Comparison of ENCODE assay signal across 10 cellular contexts in the genomic region with DNA sequence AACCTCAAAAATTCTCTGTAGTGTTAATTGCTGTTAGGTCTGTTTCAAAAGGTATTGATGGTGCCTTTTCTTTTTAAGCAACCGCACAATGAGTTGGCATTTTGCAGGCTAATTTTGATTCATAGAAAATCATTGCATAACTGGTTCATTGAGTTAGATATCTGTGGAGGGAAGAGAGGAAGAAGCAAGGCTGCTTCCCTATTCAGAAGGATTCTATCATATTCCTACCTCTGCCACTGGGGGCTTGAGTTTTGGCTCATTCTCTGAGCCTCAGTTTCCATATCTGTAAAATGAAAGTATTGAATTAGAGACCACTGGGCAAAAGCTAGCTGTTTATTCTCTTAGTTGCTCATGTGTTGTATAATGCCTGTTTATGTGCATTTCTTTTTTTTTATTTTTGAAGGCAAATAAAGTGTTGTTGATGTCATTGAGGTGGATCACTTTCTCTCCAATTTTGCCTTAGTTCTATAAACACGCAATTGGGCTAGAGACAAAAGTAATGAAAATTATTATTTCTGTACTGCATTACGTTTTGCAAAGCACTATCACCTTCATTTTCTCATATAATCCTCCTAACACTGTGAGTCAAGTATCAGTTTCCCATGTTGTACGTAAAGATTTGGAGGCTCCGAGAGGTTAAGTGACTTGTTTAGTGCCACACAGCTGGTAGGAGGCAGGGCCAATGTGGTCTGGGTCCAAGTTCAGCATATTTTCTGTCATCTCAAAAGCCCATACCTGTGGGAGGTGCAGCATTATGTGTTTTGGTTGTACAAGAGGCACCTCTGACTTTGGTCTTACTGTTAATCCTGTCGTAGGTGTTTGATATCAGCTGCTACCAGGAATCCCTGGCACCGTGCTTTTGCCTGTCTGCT. TPM values are rescaled to one million over a fixed set of nuclear protein-coding genes. Genes with fewer than 3 reads are reported as not detected.
DNase-seq lines count a peak whose midpoint lies in the region; ATAC-seq and TF ChIP-seq lines count a peak whose summit lies in the region.
"Had no signal": no experiment of that assay in that cellular context is flagged by ENCODE, and none has a peak within 500 bp of the region (broad histone marks: within the 10 kb centered on the region; RNA-seq: fewer than 3 reads in every experiment).

No MANE protein-coding gene starts in this region.

- no peak overlapping the region for H2BK15ac ChIP-seq in IMR-90 (ENCODE audit: low read depth, low read length)

- H3K27me3 Mint-ChIP-seq in nephron (ENCODE audit: low read depth): no peaks in the 10 kb centered on the region

- H3K27ac Mint-ChIP-seq in nephron: peak overlapping the region; percentile 69 to 98 (median 95)

- no peak overlapping the region for H2BK120ac ChIP-seq in IMR-90 (ENCODE audit: low read depth, low read length)

- H3K9me3 ChIP-seq in BE2C (no peaks in the 10 kb centered on the region), IMR-90 (ENCODE audit: control insufficient read depth, insufficient read depth, low read length) (no peaks in the 10 kb centered on the region), adrenal gland (replicated peaks in 1 of 3) (no peaks in the 10 kb centered on the region)

- peak overlapping the region; percentile 97 for H3K4me3 ChIP-seq in BE2C (ENCODE audit: low read depth, low read length)
- H3K4me3 ChIP-seq in IMR-90 (ENCODE audit: insufficient read depth, low read depth, low read length): no peak overlapping the region
- H3K4me3 ChIP-seq in adrenal gland: peak overlapping the region in 1 of 4 donors; percentile 89

- no peak overlapping the region for H3K18ac ChIP-seq in IMR-90 (ENCODE audit: low read depth, low read length)

- H3K36me3 Mint-ChIP-seq in nephron (ENCODE audit: low read depth): peaks cover 76% of the 10 kb centered on the region

- dilution Hi-C loops in IMR-90 (cut with HindIII; ENCODE audit: low sequenced_read_pairs, unreplicated experiment): no loop called here

- H3K36me3 ChIP-seq in BE2C: peaks cover 77% of the 10 kb centered on the region
- peaks cover 34% of the 10 kb centered on the region for H3K36me3 ChIP-seq in IMR-90 (ENCODE audit: control insufficient read depth, insufficient read depth, low read length)
- H3K36me3 ChIP-seq in adrenal gland (replicated peaks in 1 of 2): peaks cover 0 to 49% of the 10 kb centered on the region in 2 donors

- H3K27ac ChIP-seq in IMR-90 (ENCODE audit: insufficient read depth, low read length) (no peak overlapping the region), adrenal gland (peak overlapping the region in 3 of 5 donors; percentile 43 to 98 (median 91))

- H3K9ac ChIP-seq in IMR-90 (ENCODE audit: low read depth, low read length): no peak overlapping the region

- H2AK5ac ChIP-seq in IMR-90 (ENCODE audit: low read depth, low read length): no peak overlapping the region

- H4K5ac ChIP-seq in IMR-90 (ENCODE audit: low read depth, low read length): no peak overlapping the region

- ATAC-seq in IMR-90 (ENCODE audit: low read depth) (no peak), GM18868 (IDR thresholded peaks at IDR 0.05; ENCODE audit: unreplicated experiment) (no peak)

- no peak overlapping the region for H3K23ac ChIP-seq in IMR-90 (ENCODE audit: low read depth, low read length)

- peaks cover 7% of the 10 kb centered on the region; the same call in 1 of the 2 replicates for H3K9me1 ChIP-seq in IMR-90 (ENCODE audit: insufficient read depth, low read length)

- H3K4me1 ChIP-seq in BE2C: no peaks in the 10 kb centered on the region; the same call in none of the 2 replicates
- peaks cover 7% of the 10 kb centered on the region for H3K4me1 ChIP-seq in IMR-90 (ENCODE audit: control insufficient read depth, insufficient read depth, low read length)
- H3K4me1 ChIP-seq in adrenal gland (replicated peaks in 1 of 2): peaks cover 26 to 73% of the 10 kb centered on the region in 2 donors

- no peak overlapping the region for H4K91ac ChIP-seq in IMR-90 (ENCODE audit: insufficient read depth, low read depth, low read length)

- in situ Hi-C loops in IMR-90 (cut with MboI; ENCODE audit: low sequenced_read_pairs): no loop called here

- TF ChIP-seq RAD21 in IMR-90 (IDR thresholded peaks at IDR 0.05; ENCODE audit: low read length): no peak

- intact Hi-C loops in IMR-90 (cut with micrococcal nuclease): no loop called here
- intact Hi-C loops in adrenal gland (cut with DNase I): loop anchor here (5.0 to 10.0 kb wide), 2 partner anchors 282 to 290 kb away; no protein-coding TSS in a partner anchor

- CTCF ChIA-PET in IMR-90 (lab: Yijun Ruan, JAX): interaction anchor here (1.4 to 3.6 kb wide), 3 partner anchors 18 to 285 kb away, joined by 4 to 28 read pairs (median 5); no protein-coding TSS in a partner anchor

- no peak for TF ChIP-seq POLR2A in IMR-90 (IDR thresholded peaks at IDR 0.05; ENCODE audit: low read depth, low read length)
- no peak for TF ChIP-seq POLR2A in adrenal gland (IDR thresholded peaks at IDR 0.05)

- DNase-seq in BE2C (no peak), IMR-90 (no peak), adrenal gland (no peak), kidney tubule cell (ENCODE audit: low spot score) (no peak), NCI-H187 (lab: John Stamatoyannopoulos, UW) (no peak), NCI-H1092 (lab: John Stamatoyannopoulos, UW) (no peak)
- DNase-seq: NCI-H1694 treated with DMSO at 0.1 percent for 48 hours, T-helper 9 cell had no signal

- no peak overlapping the region for H2AK9ac ChIP-seq in IMR-90 (replicated peaks; ENCODE audit: low read depth, low read length, poor library complexity)

- no peak overlapping the region for H3K14ac ChIP-seq in IMR-90 (replicated peaks; ENCODE audit: low read depth, low read length)

- no TSS peak for BruUV-seq in IMR-90 (replicated peaks; lab: Mats Ljungman, UMichigan)

- H3K56ac ChIP-seq in IMR-90 (ENCODE audit: extremely low read depth, insufficient read depth, low read length): no peak overlapping the region

- H4K8ac ChIP-seq in IMR-90 (ENCODE audit: low read depth in 2 of 2, low read length in 2 of 2): no peak overlapping the region

- no peak overlapping the region for H2BK5ac ChIP-seq in IMR-90 (ENCODE audit: low read depth, low read length, poor library complexity, severe bottlenecking)

- no peaks in the 10 kb centered on the region for H3K9me3 Mint-ChIP-seq in nephron

- H2BK20ac ChIP-seq in IMR-90 (ENCODE audit: low read depth, low read length): no peak overlapping the region

- H4K20me1 ChIP-seq in IMR-90 (ENCODE audit: insufficient read depth, low read length): peaks cover 44% of the 10 kb centered on the region; the same call in 1 of the 2 replicates

- H3K4me1 Mint-ChIP-seq in nephron: peaks cover 70% of the 10 kb centered on the region

- H3K79me1 ChIP-seq in IMR-90 (ENCODE audit: low read depth in 1 of 2, low read length in 2 of 2): peaks cover 15 to 92% of the 10 kb centered on the region in 2 experiments

- no CpG with 5 or more reads among the region's 7 CpGs for WGBS in IMR-90 (ENCODE audit: extremely low coverage in 2 of 2, insufficient read length in 1 of 2), 2 experiments
- WGBS in adrenal gland, 4 donors: 74 to 78% (median 76%) methylated on average over 7 of the region's 7 CpGs

- H3K4me3 Mint-ChIP-seq in nephron: peak overlapping the region; percentile 98 to 99 (median 98)

- H3K4ac ChIP-seq in IMR-90 (ENCODE audit: low read depth, low read length): no peak overlapping the region

- TF ChIP-seq CTCF in BE2C (IDR thresholded peaks at IDR 0.05; ENCODE audit: low read depth, low read length) (peak; percentile 40), IMR-90 (conservative IDR thresholded peaks at IDR 0.05; ENCODE audit: low read depth, low read length) (peak; percentile 9; the same call in 1 of the 2 replicates), adrenal gland (IDR thresholded peaks at IDR 0.05) (peak in 3 of 6 experiments; percentile 13 to 38 (median 20)), nephron (IDR thresholded peaks at IDR 0.05; ENCODE audit: unreplicated experiment in 3 of 3) (peak in 2 of 3 experiments; percentile 16 to 22)

- H3K4me2 ChIP-seq in IMR-90 (ENCODE audit: low read depth, low read length): no peak overlapping the region

- H3K27me3 ChIP-seq in BE2C: no peaks in the 10 kb centered on the region
- no peaks in the 10 kb centered on the region for H3K27me3 ChIP-seq in IMR-90 (ENCODE audit: control insufficient read depth, insufficient read depth, low read length)
- no peaks in the 10 kb centered on the region for H3K27me3 ChIP-seq in adrenal gland

- POLR2A ChIA-PET in IMR-90 (lab: Charles Lee; ENCODE audit: unreplicated experiment): interaction anchor here (1.0 kb wide), 1 partner anchor 208 kb away, joined by 3 read pairs; no protein-coding TSS in a partner anchor

- no peak overlapping the region for H2AFZ ChIP-seq in IMR-90 (replicated peaks; ENCODE audit: low read length, poor library complexity)

TF ChIP-seq in IMR-90, 13 proteins besides CTCF, POLR2A, EP300 and RAD21:
- TF ChIP-seq NFE2L2 (IDR thresholded peaks at IDR 0.05; ENCODE audit: low read depth, low read length): 0 out of 2 replicates have a peak, but pooled peaks have one; percentile 38
- 0 out of 2 replicates have a peak, but pooled peaks have one; percentile 4 for TF ChIP-seq CEBPB (IDR thresholded peaks at IDR 0.05; ENCODE audit: low read depth, low read length)
- TF ChIP-seq, protein P1, sequence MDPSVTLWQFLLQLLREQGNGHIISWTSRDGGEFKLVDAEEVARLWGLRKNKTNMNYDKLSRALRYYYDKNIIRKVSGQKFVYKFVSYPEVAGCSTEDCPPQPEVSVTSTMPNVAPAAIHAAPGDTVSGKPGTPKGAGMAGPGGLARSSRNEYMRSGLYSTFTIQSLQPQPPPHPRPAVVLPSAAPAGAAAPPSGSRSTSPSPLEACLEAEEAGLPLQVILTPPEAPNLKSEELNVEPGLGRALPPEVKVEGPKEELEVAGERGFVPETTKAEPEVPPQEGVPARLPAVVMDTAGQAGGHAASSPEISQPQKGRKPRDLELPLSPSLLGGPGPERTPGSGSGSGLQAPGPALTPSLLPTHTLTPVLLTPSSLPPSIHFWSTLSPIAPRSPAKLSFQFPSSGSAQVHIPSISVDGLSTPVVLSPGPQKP (IDR thresholded peaks at IDR 0.05; ENCODE audit: borderline replicate concordance, low read depth, low read length): no peak

RNA-seq across cellular contexts. Expression of gene TRIB2, which starts 5.9 kb away (rescaled TPM):
- polyA plus RNA-seq in BE2C (2012; ENCODE audit: insufficient read depth, insufficient read length, low read depth): 318 TPM
- total RNA-seq in IMR-90 (2012; rRNA removed): 12.7 and 16.1 TPM in 2 replicates
- polyA plus RNA-seq in IMR-90 (2012; rRNA removed): 10.7 and 12.0 TPM in 2 replicates
- 8.4 and 17.9 TPM in 2 replicates for polyA plus RNA-seq in IMR-90 (2012; cell fraction: cytosol; rRNA removed)
- polyA plus RNA-seq in IMR-90 (2012; cell fraction: nucleus; rRNA removed; ENCODE audit: low replicate concordance): 30.1 and 46.8 TPM in 2 replicates
- total RNA-seq in adrenal gland: 100 to 1,000 TPM in 5 of 8 donors, 10 to 100 TPM in 3; 35.5 to 263 (median 112) TPM
- 100 to 1,000 TPM in 2 of 3 donors, 10 to 100 TPM in 1; 37.9 to 130 (median 117) TPM for polyA plus RNA-seq in adrenal gland
